Comparison of ENCODE assay signal across 21 cellular contexts in the genomic region with DNA sequence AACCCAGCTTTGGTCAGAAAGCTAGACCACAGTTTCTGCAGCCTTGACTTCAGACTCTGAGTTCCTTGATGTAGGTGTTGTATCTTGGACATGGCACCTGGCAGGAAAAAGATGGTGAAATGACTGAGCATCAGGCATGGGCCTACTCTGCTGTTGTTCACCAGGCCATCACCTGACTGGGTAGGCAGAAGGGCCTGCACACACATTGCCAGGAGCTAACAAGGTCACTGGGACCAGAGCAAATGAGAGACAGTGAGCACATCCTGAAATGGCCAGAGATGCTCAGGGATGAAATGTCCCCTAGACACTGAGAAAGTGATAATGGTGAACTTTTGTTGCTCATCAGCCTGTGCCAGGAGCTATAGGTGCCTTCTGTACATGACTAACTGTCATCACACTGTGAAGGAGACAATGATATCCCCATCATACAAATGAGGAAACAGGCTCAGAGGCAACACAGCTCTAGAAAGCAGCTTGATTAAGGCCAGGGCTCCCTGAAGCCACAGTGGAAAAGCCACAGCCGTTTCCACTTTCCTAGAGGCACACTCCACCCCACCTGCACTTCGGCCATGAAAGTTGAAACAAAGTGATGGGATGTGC.
"Had no signal": no experiment of that assay in that cellular context is flagged by ENCODE, and none has a peak within 500 bp of the region (broad histone marks: within the 10 kb centered on the region; RNA-seq: fewer than 3 reads in every experiment).

No MANE protein-coding gene starts in this region.

- H2AFZ ChIP-seq: parathyroid adenoma had no signal

- H3K4me1 Mint-ChIP-seq: activated B cell treated with CpG ODN at 0.5 μM for 24 hours had no signal

- H3K4me3 Mint-ChIP-seq: activated B cell treated with CpG ODN at 0.5 μM for 24 hours; activated CD4-positive, alpha-beta memory T cell treated with anti-CD3 and anti-CD28 coated beads for 36 hours; activated naive CD8-positive, alpha-beta T cell treated with anti-CD3 and anti-CD28 coated beads, Interleukin-2, amount 10 ng/mL, durations not matched to agents 7 days and 5 days; T-cell had no signal

- H3K79me2 ChIP-seq: parathyroid adenoma had no signal

- H3K36me3 Mint-ChIP-seq: activated CD4-positive, alpha-beta memory T cell treated with anti-CD3 and anti-CD28 coated beads for 36 hours; T-cell had no signal

- H3K9me3 ChIP-seq: heart left ventricle, transverse colon, vagina had no signal

- H3K27ac ChIP-seq: coronary artery, epithelial cell of prostate, heart left ventricle, parathyroid adenoma, transverse colon, vagina had no signal

- H3K36me3 ChIP-seq: heart left ventricle, transverse colon, vagina had no signal

- ATAC-seq: heart left ventricle, left cardiac atrium, right cardiac atrium had no signal

- H3K27me3 Mint-ChIP-seq: activated B cell treated with CpG ODN at 0.5 μM for 24 hours; activated CD4-positive, alpha-beta memory T cell treated with anti-CD3 and anti-CD28 coated beads for 36 hours; activated naive CD8-positive, alpha-beta T cell treated with anti-CD3 and anti-CD28 coated beads, Interleukin-2, amount 10 ng/mL, durations not matched to agents 7 days and 5 days; T-cell had no signal

- H3K4me3 ChIP-seq: coronary artery, heart left ventricle, transverse colon, vagina had no signal

- DNase-seq: activated B cell treated with CpG ODN at 0.5 μM for 24 hours; activated CD4-positive, alpha-beta memory T cell treated with anti-CD3 and anti-CD28 coated beads for 36 hours; activated CD4-positive, alpha-beta T cell treated with anti-CD3 and anti-CD28 coated beads for 48 hours; activated naive CD4-positive, alpha-beta T cell treated with Interleukin-2 at 50 U/mL for 16 hours; activated naive CD8-positive, alpha-beta T cell treated with anti-CD3 and anti-CD28 coated beads, Interleukin-2, amount 10 ng/mL, durations not matched to agents 7 days and 5 days; activated T-cell treated with anti-CD3 and anti-CD28 coated beads, Interleukin-2, amount 50 U/mL, for 1 hour; amygdala; cerebellar nuclear complex; heart left ventricle; islet precursor cell; left cardiac atrium; nucleus accumbens; right cardiac atrium; stimulated activated CD4-positive, alpha-beta T cell treated with anti-CD3 and anti-CD28 coated beads, Interleukin-4, amount 100 ng/mL, for 24 hours; T-cell; T-helper 9 cell; transverse colon had no signal

- H3K9me3 Mint-ChIP-seq: activated CD4-positive, alpha-beta memory T cell treated with anti-CD3 and anti-CD28 coated beads for 36 hours had no signal

- H3K27me3 ChIP-seq: heart left ventricle, transverse colon, vagina had no signal

- H3K4me1 ChIP-seq: parathyroid adenoma, transverse colon had no signal

- H3K27ac Mint-ChIP-seq: activated B cell treated with CpG ODN at 0.5 μM for 24 hours; activated CD4-positive, alpha-beta memory T cell treated with anti-CD3 and anti-CD28 coated beads for 36 hours; activated naive CD8-positive, alpha-beta T cell treated with anti-CD3 and anti-CD28 coated beads, Interleukin-2, amount 10 ng/mL, durations not matched to agents 7 days and 5 days had no signal

- H3K9ac ChIP-seq: parathyroid adenoma had no signal
